Comparison of ENCODE assay signal across 19 cellular contexts in the genomic region with DNA sequence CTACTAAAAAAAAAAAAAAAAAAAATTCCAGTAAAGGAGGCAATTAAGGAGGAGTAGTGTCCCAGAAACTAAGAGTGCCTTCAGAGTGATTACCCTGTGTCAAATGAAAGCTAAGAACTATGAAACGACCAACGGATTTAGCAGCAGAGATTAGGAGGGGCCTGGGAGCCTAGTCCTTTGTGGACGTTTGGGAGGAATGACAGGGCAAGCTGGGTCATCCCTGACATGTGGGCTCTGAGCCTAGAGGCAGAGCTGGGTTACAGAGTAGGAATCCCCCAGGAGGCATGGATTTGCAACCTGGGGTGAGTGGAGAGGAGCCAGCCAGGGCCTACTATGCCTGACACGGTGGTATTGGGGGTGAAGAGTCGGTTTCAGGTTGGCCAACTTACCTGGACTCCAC. TPM values are rescaled to one million over a fixed set of nuclear protein-coding genes. Genes with fewer than 3 reads are reported as not detected.
"Had no signal": no experiment of that assay in that cellular context is flagged by ENCODE, and none has a peak within 500 bp of the region (broad histone marks: within the 10 kb centered on the region; RNA-seq: fewer than 3 reads in every experiment).

No MANE protein-coding gene starts in this region.

- H3K27ac Mint-ChIP-seq: activated CD4-positive, alpha-beta memory T cell treated with anti-CD3 and anti-CD28 coated beads, Interleukin-2, amount 10 ng/mL, durations not matched to agents 7 days and 5 days; activated CD4-positive, alpha-beta T cell treated with anti-CD3 and anti-CD28 coated beads, Interleukin-2, amount 10 ng/mL, durations not matched to agents 7 days and 5 days; activated naive CD4-positive, alpha-beta T cell treated with anti-CD3 and anti-CD28 coated beads, Interleukin-2, amount 10 ng/mL, durations not matched to agents 7 days and 5 days; activated naive CD4-positive, alpha-beta T cell treated with anti-CD3 and anti-CD28 coated beads, Interleukin-2, amount 50 U/mL, for 72 hours; activated naive CD8-positive, alpha-beta T cell treated with anti-CD3 and anti-CD28 coated beads, Interleukin-2, amount 10 ng/mL, durations not matched to agents 7 days and 5 days; activated T-cell treated with anti-CD3 and anti-CD28 coated beads, Interleukin-2, amount 50 U/mL, for 24 hours; activated T-cell treated with anti-CD3 and anti-CD28 coated beads, Interleukin-2, amount 50 U/mL, for 72 hours; dendritic cell treated with granulocyte-macrophage colony-stimulating factor and Interleukin-4, amounts not matched to agents 40 ng/mL and 50 ng/mL, for 4 days; endodermal cell; WTC11 had no signal

- H3K4me3 Mint-ChIP-seq: activated CD4-positive, alpha-beta memory T cell treated with anti-CD3 and anti-CD28 coated beads, Interleukin-2, amount 10 ng/mL, durations not matched to agents 7 days and 5 days; activated CD4-positive, alpha-beta T cell treated with anti-CD3 and anti-CD28 coated beads, Interleukin-2, amount 10 ng/mL, durations not matched to agents 7 days and 5 days; activated naive CD4-positive, alpha-beta T cell treated with anti-CD3 and anti-CD28 coated beads, Interleukin-2, amount 10 ng/mL, durations not matched to agents 7 days and 5 days; activated naive CD8-positive, alpha-beta T cell treated with anti-CD3 and anti-CD28 coated beads, Interleukin-2, amount 10 ng/mL, durations not matched to agents 7 days and 5 days; activated T-cell treated with anti-CD3 and anti-CD28 coated beads, Interleukin-2, amount 50 U/mL, for 24 hours; activated T-cell treated with anti-CD3 and anti-CD28 coated beads, Interleukin-2, amount 50 U/mL, for 72 hours; central memory CD8-positive, alpha-beta T cell; dendritic cell treated with granulocyte-macrophage colony-stimulating factor and Interleukin-4, amounts not matched to agents 40 ng/mL and 50 ng/mL, for 4 days; endodermal cell; WTC11 had no signal

- H3K9me3 Mint-ChIP-seq: activated CD4-positive, alpha-beta memory T cell treated with anti-CD3 and anti-CD28 coated beads, Interleukin-2, amount 10 ng/mL, durations not matched to agents 7 days and 5 days; activated CD4-positive, alpha-beta T cell treated with anti-CD3 and anti-CD28 coated beads, Interleukin-2, amount 10 ng/mL, durations not matched to agents 7 days and 5 days; activated naive CD4-positive, alpha-beta T cell treated with anti-CD3 and anti-CD28 coated beads, Interleukin-2, amount 10 ng/mL, durations not matched to agents 7 days and 5 days; activated naive CD4-positive, alpha-beta T cell treated with anti-CD3 and anti-CD28 coated beads, Interleukin-2, amount 50 U/mL, for 72 hours; activated naive CD8-positive, alpha-beta T cell treated with anti-CD3 and anti-CD28 coated beads, Interleukin-2, amount 10 ng/mL, durations not matched to agents 7 days and 5 days; activated T-cell treated with anti-CD3 and anti-CD28 coated beads, Interleukin-2, amount 50 U/mL, for 24 hours; activated T-cell treated with anti-CD3 and anti-CD28 coated beads, Interleukin-2, amount 50 U/mL, for 72 hours; central memory CD8-positive, alpha-beta T cell; dendritic cell treated with granulocyte-macrophage colony-stimulating factor and Interleukin-4, amounts not matched to agents 40 ng/mL and 50 ng/mL, for 4 days; endodermal cell; WTC11 had no signal

- DNase-seq: activated gamma-delta T cell, amniotic stem cell had no signal

- H3K27ac ChIP-seq: brain microvascular endothelial cell, coronary artery, dorsolateral prefrontal cortex had no signal

- H3K4me3 ChIP-seq: coronary artery, dorsolateral prefrontal cortex had no signal

RNA-seq across cellular contexts. Expression of gene ARID3C, which starts 4.3 kb away (rescaled TPM):
- total RNA-seq: activated naive CD8-positive, alpha-beta T cell treated with anti-CD3 and anti-CD28 coated beads, Interleukin-2, amount 10 ng/mL, durations not matched to agents 7 days and 5 days; cardiac septum; epithelial cell of proximal tubule; esophagus mucosa had no signal
